In the genomic region with DNA sequence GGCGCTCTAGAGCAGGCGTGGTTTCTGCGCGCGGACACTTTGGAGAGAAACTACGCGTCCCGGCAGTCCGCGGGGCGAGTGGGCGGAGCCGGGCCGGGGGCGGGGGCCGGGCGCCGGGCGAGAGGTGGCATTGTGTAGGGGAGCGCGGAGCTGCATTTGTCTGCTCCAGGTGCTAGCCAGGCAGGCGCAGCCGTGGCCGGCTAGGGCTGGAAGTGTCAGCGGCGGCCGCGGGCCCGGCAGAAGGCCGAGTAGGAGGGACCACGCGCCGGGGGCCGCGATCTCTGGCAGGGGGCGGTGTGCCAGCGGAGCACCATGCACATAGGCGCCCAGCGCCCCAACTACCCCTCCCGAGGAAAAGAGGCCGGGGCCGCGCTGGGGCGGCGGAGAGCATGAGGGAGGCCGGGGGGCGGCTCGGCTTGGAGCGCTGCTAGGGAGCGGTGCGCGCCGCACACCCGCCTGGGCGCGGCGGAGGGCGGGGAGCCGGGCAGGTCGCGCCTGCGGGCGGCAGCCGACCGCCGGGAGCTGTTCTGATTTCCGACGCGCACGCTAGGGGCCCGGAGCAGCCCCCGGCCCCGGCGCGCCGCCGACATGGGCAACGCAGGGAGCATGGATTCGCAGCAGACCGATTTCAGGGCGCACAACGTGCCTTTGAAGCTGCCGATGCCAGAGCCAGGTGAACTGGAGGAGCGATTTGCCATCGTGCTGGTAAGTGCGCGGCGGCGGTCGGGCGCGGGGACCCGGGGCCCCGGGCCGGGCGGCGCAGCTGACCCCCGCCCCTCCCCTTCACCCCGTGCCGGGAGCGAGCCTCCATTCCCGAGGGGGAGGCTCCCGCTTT, we compare ENCODE assay signal across 8 cellular contexts. TPM values are rescaled to one million over a fixed set of nuclear protein-coding genes. Genes with fewer than 3 reads are reported as not detected.
DNase-seq lines count a peak whose midpoint lies in the region; ATAC-seq and TF ChIP-seq lines count a peak whose summit lies in the region.

A gene (plus strand): TSS at position 159 of the 835 bp plus-strand sequence.

- TF ChIP-seq CTCF in GM20000 (IDR thresholded peaks at IDR 0.05; ENCODE audit: extremely low read depth, missing control alignments) (no peak), foreskin fibroblast (IDR thresholded peaks at IDR 0.05; ENCODE audit: low read depth, low read length) (no peak), natural killer cell (IDR thresholded peaks at IDR 0.05) (no peak)

- H3K4me1 Mint-ChIP-seq in activated T-helper 17 cell treated with anti-CD3 and anti-CD28 coated beads, Interleukin-2, amount 50 U/mL, for 72 hours: no peaks in the 10 kb centered on the region
- peaks cover 7 to 19% of the 10 kb centered on the region in 2 donors for H3K4me1 Mint-ChIP-seq in natural killer cell

- intact Hi-C loops in natural killer cell (cut with micrococcal nuclease): no loop called here

- H3K36me3 Mint-ChIP-seq in activated T-helper 17 cell treated with anti-CD3 and anti-CD28 coated beads, Interleukin-2, amount 50 U/mL, for 72 hours (ENCODE audit: low read depth): no peaks in the 10 kb centered on the region
- no peaks in the 10 kb centered on the region for H3K36me3 Mint-ChIP-seq in natural killer cell

- peaks cover 44% of the 10 kb centered on the region for H3K27me3 Mint-ChIP-seq in activated T-helper 17 cell treated with anti-CD3 and anti-CD28 coated beads, Interleukin-2, amount 50 U/mL, for 72 hours
- peaks cover 43 to 46% of the 10 kb centered on the region in 2 donors for H3K27me3 Mint-ChIP-seq in natural killer cell (ENCODE audit: low read depth in 2 of 2)

- H3K4me3 Mint-ChIP-seq in activated T-helper 17 cell treated with anti-CD3 and anti-CD28 coated beads, Interleukin-2, amount 50 U/mL, for 72 hours: peak within 1 kb of the TSS; percentile 75
- H3K4me3 Mint-ChIP-seq in natural killer cell: peak within 1 kb of the TSS; percentile 87

- DNase-seq in DMS114 treated with DMSO at 0.1 percent for 48 hours (lab: John Stamatoyannopoulos, UW; ENCODE audit: unreplicated experiment): peak; percentile 60
- DNase-seq in GM20000 (ENCODE audit: low spot score): peak; percentile 90
- peak; percentile 89 for DNase-seq in HK-2 (ENCODE audit: unreplicated experiment)
- DNase-seq in NOMO-1 treated with dmso at 0.1 percent for 144 hours (lab: John Stamatoyannopoulos, UW; ENCODE audit: unreplicated experiment): peak; percentile 43
- DNase-seq in foreskin fibroblast: peak; percentile 73 to 92
- DNase-seq in natural killer cell: no peak
- DNase-seq in superior temporal gyrus (ENCODE audit: extremely low spot score): peak; percentile 91

- ATAC-seq in activated T-helper 17 cell treated with anti-CD3 and anti-CD28 coated beads, Interleukin-2, amount 50 U/mL, for 72 hours (replicated peaks): peak; percentile 73
- peak; percentile 54 to 74 (median 63) for ATAC-seq in natural killer cell

- H3K4me3 ChIP-seq in foreskin fibroblast (ENCODE audit: low read depth in 1 of 2, low read length in 2 of 2): peak within 1 kb of the TSS; percentile 69 to 77

- H3K27ac Mint-ChIP-seq in activated T-helper 17 cell treated with anti-CD3 and anti-CD28 coated beads, Interleukin-2, amount 50 U/mL, for 72 hours: no peak within 1 kb of the TSS
- H3K27ac Mint-ChIP-seq in natural killer cell: no peak within 1 kb of the TSS

- no peaks in the 10 kb centered on the region for H3K9me3 Mint-ChIP-seq in activated T-helper 17 cell treated with anti-CD3 and anti-CD28 coated beads, Interleukin-2, amount 50 U/mL, for 72 hours
- H3K9me3 Mint-ChIP-seq in natural killer cell: no peaks in the 10 kb centered on the region

RNA-seq across cellular contexts. Expression of the gene that starts here (rescaled TPM):
- 1 to 10 TPM; 1.1 to 2.7 TPM for total RNA-seq in activated T-helper 17 cell treated with anti-CD3 and anti-CD28 coated beads, Interleukin-2, amount 50 U/mL, for 72 hours
- 1 to 10 TPM in 1 of 3 donors, under 1 TPM in 2; 0.34 to 3.0 (median 0.78) TPM for total RNA-seq in natural killer cell
